In the genomic region with DNA sequence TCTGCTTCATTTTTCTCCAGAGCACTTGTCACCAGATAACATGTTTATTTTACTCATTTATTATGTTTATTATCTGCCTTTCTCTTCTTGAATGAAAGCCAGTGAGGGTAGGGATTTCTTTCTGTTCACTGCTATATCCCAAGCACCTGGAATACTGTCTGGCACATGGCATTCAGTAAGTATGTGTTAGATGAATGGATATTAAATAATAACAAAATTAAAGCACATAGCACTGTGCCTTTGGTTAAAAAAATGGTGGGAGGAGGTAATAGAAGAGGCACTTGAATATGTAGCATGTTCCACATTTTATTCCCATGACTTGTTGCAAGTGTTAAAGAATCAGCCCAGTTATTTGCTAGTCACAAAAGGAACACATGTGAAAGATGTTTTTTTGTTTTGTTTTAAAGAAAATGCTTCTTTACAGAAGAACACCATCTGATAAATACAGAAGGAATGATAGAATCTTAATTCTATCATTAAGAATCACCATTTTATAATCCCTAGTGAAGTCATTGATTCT, we compare ENCODE assay signal across 19 cellular contexts.
DNase-seq lines count a peak whose midpoint lies in the region; ATAC-seq and TF ChIP-seq lines count a peak whose summit lies in the region.
"Had no signal": no experiment of that assay in that cellular context is flagged by ENCODE, and none has a peak within 500 bp of the region (broad histone marks: within the 10 kb centered on the region; RNA-seq: fewer than 3 reads in every experiment).

No MANE protein-coding gene starts in this region.

- H3K4me1 Mint-ChIP-seq in memory B cell: peaks cover 3% of the 10 kb centered on the region
- H3K4me1 Mint-ChIP-seq: B cell had no signal

- H3K27me3 Mint-ChIP-seq in memory B cell: no peaks in the 10 kb centered on the region
- H3K27me3 Mint-ChIP-seq: B cell; CD4-positive, alpha-beta T cell had no signal

- H4K20me1 ChIP-seq in PC-3 (ENCODE audit: low read length): no peaks in the 10 kb centered on the region

- H3K79me2 ChIP-seq in PC-3 (ENCODE audit: low read length) (no peaks in the 10 kb centered on the region), trophoblast cell (ENCODE audit: control insufficient read depth, insufficient read depth, low read length, poor library complexity) (no peaks in the 10 kb centered on the region)

- H3K27ac Mint-ChIP-seq in memory B cell: peak overlapping the region; percentile 22
- H3K27ac Mint-ChIP-seq: B cell; CD4-positive, alpha-beta T cell had no signal

- H3K27ac ChIP-seq in PC-3 (ENCODE audit: low read length) (no peak overlapping the region), trophoblast cell (ENCODE audit: low read depth, low read length) (peak overlapping the region; percentile 26), dorsolateral prefrontal cortex (peak overlapping the region in 2 of 59 donors; percentile 21 to 51)
- H3K27ac ChIP-seq: HL-60, RWPE1, SJCRH30 had no signal

- BruUV-seq in PC-3 (replicated peaks; lab: Mats Ljungman, UMichigan): no TSS peak

- H2BK120ac ChIP-seq in trophoblast cell (ENCODE audit: insufficient read depth, low read length, poor library complexity): no peak overlapping the region

- CTCF ChIA-PET in PC-3 (lab: Charles Lee): no interaction called here

- H2AFZ ChIP-seq in PC-3 (ENCODE audit: low read length) (no peak overlapping the region), trophoblast cell (ENCODE audit: insufficient read depth, low read length, poor library complexity) (no peak overlapping the region)

- no peak overlapping the region for H4K8ac ChIP-seq in trophoblast cell (ENCODE audit: low read depth, low read length)

- no peak overlapping the region for H4K12ac ChIP-seq in trophoblast cell (ENCODE audit: low read depth, low read length)

- no peak overlapping the region for H2BK5ac ChIP-seq in trophoblast cell (ENCODE audit: low read depth, low read length, poor library complexity)

- no peak for TF ChIP-seq CTCF in PC-3 (conservative IDR thresholded peaks at IDR 0.05; ENCODE audit: low read depth, low read length)
- no peak for TF ChIP-seq CTCF in dorsolateral prefrontal cortex (IDR thresholded peaks at IDR 0.05 in 54 of 56, conservative IDR thresholded peaks at IDR 0.05 in 2 of 56; ENCODE audit: low read depth in 1 of 56, partially characterized antibody in 56 of 56)

- H3K4me1 ChIP-seq in PC-3 (ENCODE audit: insufficient read depth, low read length): peaks cover 7% of the 10 kb centered on the region; the same call in 1 of the 2 replicates
- peaks cover 12 to 23% of the 10 kb centered on the region in 2 experiments for H3K4me1 ChIP-seq in trophoblast cell (ENCODE audit: control insufficient read depth in 1 of 2, insufficient read depth in 2 of 2, low read length in 2 of 2)
- H3K4me1 ChIP-seq: HAP-1, SJCRH30 had no signal

- POLR2A ChIA-PET in PC-3 (lab: Charles Lee; ENCODE audit: unreplicated experiment): no interaction called here

- no peak overlapping the region for H2AK5ac ChIP-seq in trophoblast cell (ENCODE audit: low read length)

- H3K14ac ChIP-seq in trophoblast cell (ENCODE audit: low read length): no peak overlapping the region

- H3K23ac ChIP-seq in trophoblast cell (ENCODE audit: low read length): no peak overlapping the region

- H3K9me3 ChIP-seq in PC-3 (ENCODE audit: low read length) (no peaks in the 10 kb centered on the region), trophoblast cell (ENCODE audit: insufficient read depth, low read depth, low read length) (no peaks in the 10 kb centered on the region)
- H3K9me3 ChIP-seq: HAP-1, SJCRH30 had no signal

- no peak overlapping the region for H2BK12ac ChIP-seq in trophoblast cell (ENCODE audit: low read length)

- ATAC-seq in PC-3 (peak; percentile 35; the same call in 1 of the 2 replicates), memory B cell (ENCODE audit: low read depth) (no peak)

- H3K18ac ChIP-seq in trophoblast cell (ENCODE audit: low read length): no peak overlapping the region

- intact Hi-C loops in PC-3 (cut with micrococcal nuclease): no loop called here
- intact Hi-C loops in dorsolateral prefrontal cortex (cut with DNase I): no loop called here

- no peak overlapping the region for H3K4ac ChIP-seq in trophoblast cell (ENCODE audit: low read depth, low read length)

- no peak overlapping the region for H4K91ac ChIP-seq in trophoblast cell (ENCODE audit: low read depth, low read length)

- H3K36me3 Mint-ChIP-seq in memory B cell: no peaks in the 10 kb centered on the region

- peaks cover 14% of the 10 kb centered on the region for H3K79me1 ChIP-seq in trophoblast cell (ENCODE audit: low read length)

- no peak overlapping the region for H3K9ac ChIP-seq in PC-3 (ENCODE audit: low read length)
- no peak overlapping the region for H3K9ac ChIP-seq in trophoblast cell (ENCODE audit: low read length)

- H3K4me3 Mint-ChIP-seq in memory B cell: no peak overlapping the region
- H3K4me3 Mint-ChIP-seq: B cell; CD4-positive, alpha-beta T cell had no signal

- H3K4me3 ChIP-seq in PC-3 (ENCODE audit: low read length) (no peak overlapping the region), trophoblast cell (ENCODE audit: low read depth, low read length) (no peak overlapping the region), dorsolateral prefrontal cortex (no peak overlapping the region)
- H3K4me3 ChIP-seq: HAP-1, SJCRH30 had no signal

- H3K9me2 ChIP-seq in PC-3 (replicated peaks; ENCODE audit: low read length): no peaks in the 10 kb centered on the region

- H3K27me3 ChIP-seq in PC-3 (ENCODE audit: low read length) (no peaks in the 10 kb centered on the region), trophoblast cell (ENCODE audit: insufficient read depth, low read length) (no peaks in the 10 kb centered on the region), dorsolateral prefrontal cortex (no peaks in the 10 kb centered on the region)
- H3K27me3 ChIP-seq: SJCRH30 had no signal

- peaks cover 3% of the 10 kb centered on the region for H3K9me3 Mint-ChIP-seq in memory B cell
- H3K9me3 Mint-ChIP-seq: CD4-positive, alpha-beta T cell had no signal

- H3K4me2 ChIP-seq in PC-3 (ENCODE audit: low read length): no peak overlapping the region
- no peak overlapping the region for H3K4me2 ChIP-seq in trophoblast cell (ENCODE audit: low read length)

- peak; percentile 9 for DNase-seq in EL
- no peak for DNase-seq in PC-3
- no peak for DNase-seq in memory B cell (ENCODE audit: low spot score in 2 of 2)
- DNase-seq in trophoblast cell: peak in 1 of 2 donors; percentile 13
- no peak for DNase-seq in stimulated activated CD4-positive, alpha-beta T cell treated with anti-CD3 and anti-CD28 coated beads, Interleukin-4, amount 100 ng/mL, for 4 hours
- DNase-seq in NOMO-1 treated with dmso at 0.1 percent for 144 hours (lab: John Stamatoyannopoulos, UW; ENCODE audit: unreplicated experiment): no peak
- DNase-seq in activated gamma-delta T cell (lab: John Stamatoyannopoulos, UW): no peak
- no peak for DNase-seq in dorsolateral prefrontal cortex
- DNase-seq: CD4-positive, alpha-beta T cell; DMS53; NCI-H1105 treated with DMSO at 0.1 percent for 48 hours; NCI-H2107; NCI-H345; NCI-H526; SJCRH30 had no signal

- no peaks in the 10 kb centered on the region for H3K36me3 ChIP-seq in PC-3 (ENCODE audit: low read depth, low read length)
- no peaks in the 10 kb centered on the region for H3K36me3 ChIP-seq in trophoblast cell (ENCODE audit: control insufficient read depth in 1 of 2, insufficient read depth in 2 of 2, low read length in 2 of 2)
- H3K36me3 ChIP-seq: HAP-1, SJCRH30 had no signal

- H3F3A ChIP-seq in PC-3 (ENCODE audit: low read length, unreplicated experiment): no peaks in the 10 kb centered on the region
